In genomic region chr21:46284722-46285121, GRCh38 we compare ENCODE assay signal across 8 cellular contexts. TPM values are rescaled to one million over a fixed set of nuclear protein-coding genes. Genes with fewer than 3 reads are reported as not detected.
DNase-seq lines count a peak whose midpoint lies in the region; ATAC-seq and TF ChIP-seq lines count a peak whose summit lies in the region.

No MANE protein-coding gene starts in this region.

- H3K27ac ChIP-seq in CD8-positive, alpha-beta memory T cell (ENCODE audit: low read depth, low read length), result no peak overlapping the region
- H3K27ac ChIP-seq in MM.1S (ENCODE audit: low read length), result no peak overlapping the region
- no peak overlapping the region for H3K27ac ChIP-seq in duodenal mucosa (ENCODE audit: low read depth, low read length)
- peak overlapping the region; percentile 90 for H3K27ac ChIP-seq in neutrophil

- H3K4me3 Mint-ChIP-seq in CD8-positive, alpha-beta memory T cell, result peak overlapping the region; percentile 85 to 99 (median 90)

- TF ChIP-seq CTCF in MM.1S (IDR thresholded peaks at IDR 0.05; ENCODE audit: low read length), result no peak
- TF ChIP-seq CTCF in neutrophil (IDR thresholded peaks at IDR 0.05), result no peak

- H3K36me3 ChIP-seq in CD8-positive, alpha-beta memory T cell (ENCODE audit: insufficient read depth, low read length), result peaks cover 27% of the 10 kb centered on the region
- H3K36me3 ChIP-seq in MM.1S (replicated peaks; ENCODE audit: insufficient read depth, low read length) (peaks cover 7% of the 10 kb centered on the region; the same call in 1 of the 2 replicates), duodenal mucosa (ENCODE audit: control insufficient read depth in 1 of 2, insufficient read depth in 2 of 2, low read length in 2 of 2) (peaks cover 10 to 22% of the 10 kb centered on the region in 2 donors), neutrophil (peaks cover 20% of the 10 kb centered on the region)

- H3K4me1 ChIP-seq in CD8-positive, alpha-beta memory T cell (ENCODE audit: insufficient read depth, low read length), result peaks cover 42% of the 10 kb centered on the region
- H3K4me1 ChIP-seq in MM.1S (ENCODE audit: low read length) (peaks cover 22% of the 10 kb centered on the region), duodenal mucosa (ENCODE audit: control insufficient read depth in 1 of 2, insufficient read depth in 2 of 2, low read length in 2 of 2) (peaks cover 23 to 42% of the 10 kb centered on the region in 2 donors), neutrophil (ENCODE audit: control insufficient read depth in 1 of 2, insufficient read depth in 1 of 2, low read depth in 1 of 2, low read length in 1 of 2) (peaks cover 29 to 37% of the 10 kb centered on the region in 2 experiments)

- no peaks in the 10 kb centered on the region for H3K9me2 ChIP-seq in MM.1S (replicated peaks; ENCODE audit: insufficient read depth, low read length)

- H3K27me3 ChIP-seq in CD8-positive, alpha-beta memory T cell (ENCODE audit: insufficient read depth, low read length, poor library complexity, severe bottlenecking), result no peaks in the 10 kb centered on the region
- no peaks in the 10 kb centered on the region for H3K27me3 ChIP-seq in MM.1S (replicated peaks; ENCODE audit: insufficient read depth, low read length)
- H3K27me3 ChIP-seq in duodenal mucosa (ENCODE audit: control insufficient read depth in 1 of 2, insufficient read depth in 2 of 2, low read length in 2 of 2), result no peaks in the 10 kb centered on the region
- no peaks in the 10 kb centered on the region for H3K27me3 ChIP-seq in neutrophil

- H3K9me3 Mint-ChIP-seq in CD8-positive, alpha-beta memory T cell, result no peaks in the 10 kb centered on the region

- POLR2A ChIA-PET in CD8-positive, alpha-beta memory T cell (lab: Charles Lee), result interaction anchor here (0.7 to 0.9 kb wide), 2 partner anchors 14 to 1619 kb away, joined by 3 read pairs; no protein-coding TSS in a partner anchor

- no peaks in the 10 kb centered on the region for H3K9me3 ChIP-seq in CD8-positive, alpha-beta memory T cell (ENCODE audit: low read length)
- H3K9me3 ChIP-seq in MM.1S (replicated peaks; ENCODE audit: insufficient read depth, low read length) (no peaks in the 10 kb centered on the region), duodenal mucosa (ENCODE audit: control insufficient read depth in 1 of 2, low read length in 2 of 2) (no peaks in the 10 kb centered on the region), neutrophil (no peaks in the 10 kb centered on the region)

- peak overlapping the region; percentile 58 for H3K4me2 ChIP-seq in MM.1S (ENCODE audit: low read depth, low read length)

- H4K20me1 ChIP-seq in MM.1S (ENCODE audit: insufficient read depth, low read length), result no peaks in the 10 kb centered on the region; the same call in 1 of the 2 replicates

- H3K36me3 Mint-ChIP-seq in CD8-positive, alpha-beta memory T cell, result peaks cover 4 to 49% (median 7%) of the 10 kb centered on the region in 3 donors

- peaks cover 38 to 77% (median 59%) of the 10 kb centered on the region in 3 donors for H3K4me1 Mint-ChIP-seq in CD8-positive, alpha-beta memory T cell

- ATAC-seq in HG03565 (IDR thresholded peaks at IDR 0.05; ENCODE audit: unreplicated experiment) (no peak), HG03135 (IDR thresholded peaks at IDR 0.05; ENCODE audit: unreplicated experiment) (no peak)

- peak overlapping the region; percentile 69 for H3K4me3 ChIP-seq in CD8-positive, alpha-beta memory T cell (ENCODE audit: low read length)
- H3K4me3 ChIP-seq in MM.1S (ENCODE audit: low read length) (peak overlapping the region; percentile 73), duodenal mucosa (ENCODE audit: low read depth in 1 of 2, low read length in 2 of 2) (peak overlapping the region; percentile 84 to 87), neutrophil (ENCODE audit: low read depth in 1 of 2, low read length in 1 of 2) (peak overlapping the region; percentile 82 to 89)

- CTCF ChIA-PET in CD8-positive, alpha-beta memory T cell (lab: Charles Lee), result interaction anchor here (2.7 kb wide), 1 partner anchor 141 kb away, joined by 12 read pairs; no protein-coding TSS in a partner anchor

- peaks cover 16% of the 10 kb centered on the region for H3F3A ChIP-seq in MM.1S (ENCODE audit: insufficient read depth, low read length)

- H3K9ac ChIP-seq in MM.1S (ENCODE audit: low read length) (peak overlapping the region; percentile 81; the same call in 1 of the 2 replicates), duodenal mucosa (ENCODE audit: low read depth in 1 of 2, low read length in 2 of 2) (peak overlapping the region in 1 of 2 donors; percentile 75)

- no peaks in the 10 kb centered on the region for H3K27me3 Mint-ChIP-seq in CD8-positive, alpha-beta memory T cell

- H2AFZ ChIP-seq in MM.1S (ENCODE audit: low read length), result no peak overlapping the region

- H3K27ac Mint-ChIP-seq in CD8-positive, alpha-beta memory T cell, result peak overlapping the region in 5 of 8 donors; percentile 50 to 89 (median 84)

- DNase-seq in CD8-positive, alpha-beta memory T cell, result no peak
- DNase-seq in MM.1S (no peak), AG20443 (ENCODE audit: low spot score) (no peak), GM19238 (ENCODE audit: insufficient read length, low spot score) (no peak)

- peaks cover 63% of the 10 kb centered on the region for H3K79me2 ChIP-seq in MM.1S (ENCODE audit: low read length)

RNA-seq across cellular contexts. Expression of gene MCM3AP, which starts 0.7 kb away (rescaled TPM):
- total RNA-seq in CD8-positive, alpha-beta memory T cell, result 100 to 1,000 TPM; 131 to 133 TPM
- polyA plus RNA-seq in CD8-positive, alpha-beta memory T cell, result 56.7 TPM

RNA-seq across cellular contexts. Expression of gene YBEY, which starts 1.4 kb away (rescaled TPM):
- total RNA-seq in CD8-positive, alpha-beta memory T cell, result 10 to 100 TPM; 16.7 to 18.6 TPM
- polyA plus RNA-seq in CD8-positive, alpha-beta memory T cell, result 21.0 TPM

RNA-seq across cellular contexts. Expression of gene C21orf58, which starts 38.9 kb away (rescaled TPM):
- 10 to 100 TPM; 13.4 to 14.5 TPM for total RNA-seq in CD8-positive, alpha-beta memory T cell
- 0.62 TPM for polyA plus RNA-seq in CD8-positive, alpha-beta memory T cell

RNA-seq across cellular contexts. Expression of gene PCNT, which starts 39.2 kb away (rescaled TPM):
- 10 to 100 TPM; 54.8 to 60.1 TPM for total RNA-seq in CD8-positive, alpha-beta memory T cell
- polyA plus RNA-seq in CD8-positive, alpha-beta memory T cell, result 27.1 TPM

RNA-seq across cellular contexts. Expression of gene LSS, which starts 56.1 kb away (rescaled TPM):
- total RNA-seq in CD8-positive, alpha-beta memory T cell, result 10 to 100 TPM; 19.6 to 20.4 TPM
- polyA plus RNA-seq in CD8-positive, alpha-beta memory T cell, result 16.1 TPM
